ENCODE assay signal across 21 cellular contexts in the genomic region with DNA sequence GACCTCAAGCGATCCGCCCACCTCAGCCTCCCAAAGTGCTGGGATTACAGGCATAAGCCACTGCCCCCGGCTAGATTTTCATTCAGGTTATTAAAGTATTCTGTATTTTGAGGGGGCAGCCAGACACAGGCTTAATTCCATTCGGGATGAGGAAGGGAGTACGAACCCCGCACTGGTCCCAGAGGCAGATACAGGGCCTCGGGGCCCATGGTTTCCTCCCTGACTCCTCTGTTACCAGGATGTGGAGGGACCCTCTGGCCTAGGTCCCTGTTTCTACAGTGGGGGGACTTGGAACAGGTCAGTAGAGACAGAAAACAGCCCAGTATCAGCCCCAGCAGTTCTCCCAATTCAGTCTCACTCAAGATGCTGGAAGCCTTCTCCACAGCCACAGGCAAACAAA. TPM values are rescaled to one million over a fixed set of nuclear protein-coding genes. Genes with fewer than 3 reads are reported as not detected.
DNase-seq lines count a peak whose midpoint lies in the region; ATAC-seq and TF ChIP-seq lines count a peak whose summit lies in the region.
"Had no signal": no experiment of that assay in that cellular context is flagged by ENCODE, and none has a peak within 500 bp of the region (broad histone marks: within the 10 kb centered on the region; RNA-seq: fewer than 3 reads in every experiment).

No MANE protein-coding gene starts in this region.

- H3K9me3 Mint-ChIP-seq in activated naive CD4-positive, alpha-beta T cell treated with anti-CD3 and anti-CD28 coated beads, Interleukin-2, amount 50 U/mL, for 24 hours, result no peaks in the 10 kb centered on the region
- H3K9me3 Mint-ChIP-seq in immature natural killer cell, result no peaks in the 10 kb centered on the region
- no peaks in the 10 kb centered on the region for H3K9me3 Mint-ChIP-seq in stimulated activated effector memory CD8-positive, alpha-beta T cell treated with anti-CD3 and anti-CD28 coated beads, Interleukin-12 subunit alpha, Interleukin-12 subunit beta, amount 100 ng/mL, for 72 hours
- H3K9me3 Mint-ChIP-seq: activated CD4-positive, alpha-beta memory T cell treated with anti-CD3 and anti-CD28 coated beads for 36 hours; nephron; stimulated activated naive CD8-positive, alpha-beta T cell treated with anti-CD3 and anti-CD28 coated beads, Interleukin-15, amount 100 ng/mL, for 72 hours had no signal

- H3K4me3 ChIP-seq in RWPE2 (ENCODE audit: severe bottlenecking), result no peak overlapping the region
- H3K4me3 ChIP-seq: A549, GM23248, right lobe of liver, tibial nerve had no signal

- peaks cover 57% of the 10 kb centered on the region for H3K4me1 Mint-ChIP-seq in activated naive CD4-positive, alpha-beta T cell treated with anti-CD3 and anti-CD28 coated beads, Interleukin-2, amount 50 U/mL, for 24 hours
- H3K4me1 Mint-ChIP-seq in immature natural killer cell, result peaks cover 12 to 20% of the 10 kb centered on the region in 2 donors
- peaks cover 6% of the 10 kb centered on the region for H3K4me1 Mint-ChIP-seq in stimulated activated effector memory CD8-positive, alpha-beta T cell treated with anti-CD3 and anti-CD28 coated beads, Interleukin-12 subunit alpha, Interleukin-12 subunit beta, amount 100 ng/mL, for 72 hours
- H3K4me1 Mint-ChIP-seq: B cell had no signal

- no peak for ATAC-seq in RWPE2 (ENCODE audit: low read depth)
- no peak for ATAC-seq in stimulated activated effector memory CD8-positive, alpha-beta T cell treated with anti-CD3 and anti-CD28 coated beads, Interleukin-12 subunit alpha, Interleukin-12 subunit beta, amount 100 ng/mL, for 72 hours
- ATAC-seq: A549, left colon, right lobe of liver had no signal

- H3K4me1 ChIP-seq in RWPE2 (ENCODE audit: insufficient read depth, poor library complexity, severe bottlenecking), result no peaks in the 10 kb centered on the region

- H3K36me3 ChIP-seq in RWPE2 (ENCODE audit: low read depth), result no peaks in the 10 kb centered on the region
- H3K36me3 ChIP-seq: right lobe of liver, tibial nerve had no signal

- no peak overlapping the region for H3K27ac ChIP-seq in RWPE2 (ENCODE audit: poor library complexity, severe bottlenecking)
- H3K27ac ChIP-seq: A549, epithelial cell of prostate, GM23248, right lobe of liver, tibial nerve had no signal

- no peaks in the 10 kb centered on the region for H3K27me3 ChIP-seq in RWPE2 (ENCODE audit: insufficient read depth, poor library complexity, severe bottlenecking)
- H3K27me3 ChIP-seq: right lobe of liver, tibial nerve had no signal

- no peak for TF ChIP-seq CTCF in RWPE2 (IDR thresholded peaks at IDR 0.05; ENCODE audit: poor library complexity, severe bottlenecking)

- no peaks in the 10 kb centered on the region for H3K27me3 Mint-ChIP-seq in activated naive CD4-positive, alpha-beta T cell treated with anti-CD3 and anti-CD28 coated beads, Interleukin-2, amount 50 U/mL, for 24 hours
- peaks cover 0 to 4% (median 3%) of the 10 kb centered on the region in 3 donors for H3K27me3 Mint-ChIP-seq in immature natural killer cell (ENCODE audit: low read depth in 3 of 3)
- H3K27me3 Mint-ChIP-seq: activated CD4-positive, alpha-beta memory T cell treated with anti-CD3 and anti-CD28 coated beads for 36 hours; B cell; stimulated activated naive CD8-positive, alpha-beta T cell treated with anti-CD3 and anti-CD28 coated beads, Interleukin-15, amount 100 ng/mL, for 72 hours had no signal

- H3K9me3 ChIP-seq in RWPE2 (ENCODE audit: severe bottlenecking), result no peaks in the 10 kb centered on the region
- H3K9me3 ChIP-seq: A549, right lobe of liver, tibial nerve had no signal

- H3K27ac Mint-ChIP-seq in activated naive CD4-positive, alpha-beta T cell treated with anti-CD3 and anti-CD28 coated beads, Interleukin-2, amount 50 U/mL, for 24 hours, result peak overlapping the region; percentile 65
- peak overlapping the region in 5 of 6 donors; percentile 88 to 94 (median 92) for H3K27ac Mint-ChIP-seq in immature natural killer cell
- H3K27ac Mint-ChIP-seq in stimulated activated effector memory CD8-positive, alpha-beta T cell treated with anti-CD3 and anti-CD28 coated beads, Interleukin-12 subunit alpha, Interleukin-12 subunit beta, amount 100 ng/mL, for 72 hours, result peak overlapping the region; percentile 61
- H3K27ac Mint-ChIP-seq: B cell, nephron had no signal

- H3K36me3 Mint-ChIP-seq in activated naive CD4-positive, alpha-beta T cell treated with anti-CD3 and anti-CD28 coated beads, Interleukin-2, amount 50 U/mL, for 24 hours, result no peaks in the 10 kb centered on the region
- peaks cover 9 to 17% (median 13%) of the 10 kb centered on the region in 3 donors for H3K36me3 Mint-ChIP-seq in immature natural killer cell
- H3K36me3 Mint-ChIP-seq in stimulated activated effector memory CD8-positive, alpha-beta T cell treated with anti-CD3 and anti-CD28 coated beads, Interleukin-12 subunit alpha, Interleukin-12 subunit beta, amount 100 ng/mL, for 72 hours, result peaks cover 17% of the 10 kb centered on the region
- H3K36me3 Mint-ChIP-seq: activated CD4-positive, alpha-beta memory T cell treated with anti-CD3 and anti-CD28 coated beads for 36 hours had no signal

- H3K4me3 Mint-ChIP-seq in activated naive CD4-positive, alpha-beta T cell treated with anti-CD3 and anti-CD28 coated beads, Interleukin-2, amount 50 U/mL, for 24 hours, result no peak overlapping the region
- no peak overlapping the region for H3K4me3 Mint-ChIP-seq in immature natural killer cell
- no peak overlapping the region for H3K4me3 Mint-ChIP-seq in stimulated activated effector memory CD8-positive, alpha-beta T cell treated with anti-CD3 and anti-CD28 coated beads, Interleukin-12 subunit alpha, Interleukin-12 subunit beta, amount 100 ng/mL, for 72 hours
- H3K4me3 Mint-ChIP-seq: activated CD4-positive, alpha-beta memory T cell treated with anti-CD3 and anti-CD28 coated beads for 36 hours; B cell; nephron had no signal

- DNase-seq in activated naive CD4-positive, alpha-beta T cell (lab: John Stamatoyannopoulos, UW), result no peak
- DNase-seq in RWPE2 (ENCODE audit: low spot score), result peak; percentile 33
- no peak for DNase-seq in immature natural killer cell
- no peak for DNase-seq in stimulated activated effector memory CD8-positive, alpha-beta T cell treated with anti-CD3 and anti-CD28 coated beads, Interleukin-12 subunit alpha, Interleukin-12 subunit beta, amount 100 ng/mL, for 72 hours (ENCODE audit: low spot score in 2 of 2)
- no peak for DNase-seq in inferior parietal cortex (ENCODE audit: extremely low spot score)
- DNase-seq in OCI-M1 (lab: John Stamatoyannopoulos, UW), result no peak
- no peak for DNase-seq in NCI-H1092 treated with DMSO at 0.1 percent for 48 hours (lab: John Stamatoyannopoulos, UW)
- DNase-seq: cerebellar nuclear complex, GM23248, NCI-H446, NCI-H82, right lobe of liver had no signal

RNA-seq across cellular contexts. Expression of a gene that starts 42.0 kb away (rescaled TPM):
- 10 to 100 TPM; 39.2 to 60.8 (median 53.4) TPM for polyA plus RNA-seq in immature natural killer cell
